In the genomic region with DNA sequence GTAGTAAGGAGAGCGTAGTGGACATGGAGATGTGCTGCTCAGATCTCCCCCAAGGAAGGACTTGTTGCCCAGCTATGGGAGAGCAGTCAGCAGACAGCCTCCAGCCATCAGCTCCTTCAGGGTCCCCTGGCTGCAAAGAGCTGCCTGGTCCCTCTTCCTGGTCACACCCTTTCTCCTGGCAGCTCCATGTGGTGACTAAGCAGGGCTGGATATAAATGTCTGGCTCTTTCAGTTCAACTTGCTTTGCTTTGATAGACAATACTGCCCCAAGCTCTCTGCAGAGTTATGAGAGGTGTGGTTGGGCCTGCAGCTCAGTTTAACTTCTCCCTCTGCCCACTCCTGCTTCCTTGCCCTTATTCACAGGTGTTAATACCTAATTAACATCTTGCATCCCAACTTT, we compare ENCODE assay signal across 10 cellular contexts.
A peak's percentile ranks its signal among the peaks of the same experiment; 100 is the strongest.
DNase-seq lines count a peak whose midpoint lies in the region; ATAC-seq, FAIRE-seq and TF ChIP-seq lines count a peak whose summit lies in the region.
"Had no signal": no experiment of that assay in that cellular context is flagged by ENCODE, and none has a peak within 500 bp of the region (broad histone marks: within the 10 kb centered on the region; RNA-seq: fewer than 3 reads in every experiment).

No MANE protein-coding gene starts in this region.

- no peak overlapping the region for H2AFZ ChIP-seq in mammary epithelial cell (ENCODE audit: low read depth, low read length)

- no peak for TF ChIP-seq EP300 in A549 (IDR thresholded peaks at IDR 0.05)

- TF ChIP-seq POLR2A in A549 (IDR thresholded peaks at IDR 0.05; ENCODE audit: low read length): no peak

- no peak for TF ChIP-seq RAD21 in A549 (conservative IDR thresholded peaks at IDR 0.05 in 1 of 2, IDR thresholded peaks at IDR 0.05 in 1 of 2)

- H3K4me2 ChIP-seq in A549 (peak overlapping the region; percentile 42), mammary epithelial cell (ENCODE audit: insufficient read depth, low read depth, low read length) (peak overlapping the region; percentile 3)

- TF ChIP-seq CTCF in A549 (IDR thresholded peaks at IDR 0.05) (no peak), mammary epithelial cell (conservative IDR thresholded peaks at IDR 0.05 in 1 of 2, IDR thresholded peaks at IDR 0.05 in 1 of 2; ENCODE audit: extremely low read depth in 1 of 2, insufficient read depth in 1 of 2, low read depth in 1 of 2, low read length in 2 of 2) (peak in 1 of 2 donors; percentile 14), lower lobe of right lung (IDR thresholded peaks at IDR 0.05) (no peak)

- H3K79me2 ChIP-seq in mammary epithelial cell (ENCODE audit: insufficient read depth, low read length): no peaks in the 10 kb centered on the region

- ATAC-seq in A549 (peak; percentile 79 to 83), lower lobe of right lung (peak; percentile 23 to 40), GM19455 (IDR thresholded peaks at IDR 0.05; ENCODE audit: unreplicated experiment) (no peak), GM19023 (IDR thresholded peaks at IDR 0.05; ENCODE audit: unreplicated experiment) (no peak)

- no peak for FAIRE-seq in A549 (lab: Jason Lieb, UNC)
- FAIRE-seq: colon had no signal

- 88% methylated on average over 1 of the region's 1 CpG for WGBS in A549 (ENCODE audit: missing lambda C conversion rate)
- WGBS in mammary epithelial cell (ENCODE audit: low coverage, missing lambda C conversion rate): 86% methylated on average over 1 of the region's 1 CpG

- in situ Hi-C loops in mammary epithelial cell (cut with MboI; ENCODE audit: low sequenced_read_pairs in 2 of 2): loop anchor here in 1 of 2 donors (10.0 kb wide), 1 partner anchor 265 kb away; no protein-coding TSS in a partner anchor

- no TSS peak for BruUV-seq in mammary epithelial cell (replicated peaks; lab: Mats Ljungman, UMichigan)

- H3K27ac ChIP-seq in A549 (peak overlapping the region; percentile 80 to 90), mammary epithelial cell (ENCODE audit: insufficient read depth, low read depth, low read length) (peak overlapping the region; percentile 89), lower lobe of right lung (no peak overlapping the region)

- H4K20me1 ChIP-seq in mammary epithelial cell (ENCODE audit: insufficient read depth, low read length): no peaks in the 10 kb centered on the region

- POLR2A ChIA-PET in A549 (lab: Yijun Ruan, JAX): interaction anchor here (0.7 to 3.7 kb wide), 7 partner anchors 16 to 99 kb away, joined by 4 to 21 read pairs (median 6); a partner anchor contains a TSS

- H3K4me3 ChIP-seq in A549 (no peak overlapping the region), mammary epithelial cell (replicated peaks in 1 of 3; ENCODE audit: insufficient read depth in 1 of 3, low read depth in 2 of 3, low read length in 3 of 3) (no peak overlapping the region), lower lobe of right lung (no peak overlapping the region)

- no peaks in the 10 kb centered on the region for H3K36me3 ChIP-seq in mammary epithelial cell (ENCODE audit: insufficient read depth, low read length)
- H3K36me3 ChIP-seq in lower lobe of right lung: no peaks in the 10 kb centered on the region

- dilution Hi-C loops in mammary epithelial cell (cut with HindIII; ENCODE audit: low sequenced_read_pairs): loop anchor here (10.0 kb wide), 2 partner anchors 75 to 295 kb away; a partner anchor contains a TSS

- intact Hi-C loops in mammary epithelial cell (cut with micrococcal nuclease): loop anchor here (5.0 to 10.0 kb wide), 2 partner anchors 203 to 375 kb away; a partner anchor contains a TSS
- intact Hi-C loops in lower lobe of right lung (cut with DNase I): loop anchor here (10.0 kb wide), 1 partner anchor 55 kb away; no protein-coding TSS in a partner anchor

- H3K27me3 ChIP-seq in mammary epithelial cell (ENCODE audit: insufficient read depth, low read length) (no peaks in the 10 kb centered on the region), lower lobe of right lung (ENCODE audit: low read depth) (no peaks in the 10 kb centered on the region)

- DNase-seq in A549 (ENCODE audit: low read depth in 1 of 2, low spot score in 1 of 2): peak; percentile 38 to 82
- peak; percentile 80 for DNase-seq in HT-29 (ENCODE audit: low spot score)
- peak; percentile 86 for DNase-seq in mammary epithelial cell
- no peak for DNase-seq in lower lobe of right lung
- no peak for DNase-seq in NCI-H345 (lab: John Stamatoyannopoulos, UW)
- no peak for DNase-seq in nucleus accumbens (lab: John Stamatoyannopoulos, UW)
- DNase-seq: DND-41 had no signal

- H3K9ac ChIP-seq in mammary epithelial cell (ENCODE audit: insufficient read depth, low read length): no peak overlapping the region

- H3K9me3 ChIP-seq in A549 (no peaks in the 10 kb centered on the region), mammary epithelial cell (replicated peaks; ENCODE audit: insufficient read depth, low read length) (no peaks in the 10 kb centered on the region), lower lobe of right lung (no peaks in the 10 kb centered on the region)

- CTCF ChIA-PET in A549 (lab: Yijun Ruan, JAX) (interaction anchor here (0.9 to 4.8 kb wide), 18 partner anchors 10 to 267 kb away, joined by 3 to 35 read pairs (median 4); a partner anchor contains a TSS), mammary epithelial cell (lab: Charles Lee; ENCODE audit: low non-redundant PET) (interaction anchor here (0.6 to 1.5 kb wide), 4 partner anchors 68 to 299 kb away, joined by 4 to 17 read pairs (median 8); a partner anchor contains a TSS)

- H3K4me1 ChIP-seq in A549 (peaks cover 54% of the 10 kb centered on the region), mammary epithelial cell (ENCODE audit: insufficient read depth, low read length) (peaks cover 43% of the 10 kb centered on the region), lower lobe of right lung (peaks cover 33% of the 10 kb centered on the region)

TF ChIP-seq in A549, 52 proteins besides CTCF, POLR2A, EP300 and RAD21:
- no peak for TF ChIP-seq NPAS2 (CRISPR knock-in tag; IDR thresholded peaks at IDR 0.05; ENCODE audit: borderline replicate concordance)
- TF ChIP-seq, protein P1, sequence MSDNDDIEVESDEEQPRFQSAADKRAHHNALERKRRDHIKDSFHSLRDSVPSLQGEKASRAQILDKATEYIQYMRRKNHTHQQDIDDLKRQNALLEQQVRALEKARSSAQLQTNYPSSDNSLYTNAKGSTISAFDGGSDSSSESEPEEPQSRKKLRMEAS (IDR thresholded peaks at IDR 0.05): 0 out of 2 replicates have a peak, but pooled peaks have one; percentile 18
- no peak for TF ChIP-seq FOXS1 (CRISPR knock-in tag; IDR thresholded peaks at IDR 0.05)
- TF ChIP-seq GATA3 (IDR thresholded peaks at IDR 0.05; ENCODE audit: borderline replicate concordance): no peak
- TF ChIP-seq, protein P2, sequence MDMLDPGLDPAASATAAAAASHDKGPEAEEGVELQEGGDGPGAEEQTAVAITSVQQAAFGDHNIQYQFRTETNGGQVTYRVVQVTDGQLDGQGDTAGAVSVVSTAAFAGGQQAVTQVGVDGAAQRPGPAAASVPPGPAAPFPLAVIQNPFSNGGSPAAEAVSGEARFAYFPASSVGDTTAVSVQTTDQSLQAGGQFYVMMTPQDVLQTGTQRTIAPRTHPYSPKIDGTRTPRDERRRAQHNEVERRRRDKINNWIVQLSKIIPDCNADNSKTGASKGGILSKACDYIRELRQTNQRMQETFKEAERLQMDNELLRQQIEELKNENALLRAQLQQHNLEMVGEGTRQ (IDR thresholded peaks at IDR 0.05): no peak

Comparison
In these comparisons a context has a peak if more than half of its experiments do, and no peak if none do; other contexts are left out.
1. ATAC-seq: peak in A549 (2 of 2) and lower lobe of right lung (2 of 2); none in GM19455 (single experiment) and GM19023 (single experiment).
2. DNase-seq: peak in A549 (2 of 2), HT-29 (single experiment) and mammary epithelial cell (single experiment); none in lower lobe of right lung (single experiment), NCI-H345 (single experiment) and nucleus accumbens (0 of 56).